ENCODE assay signal across 17 cellular contexts in the genomic region with DNA sequence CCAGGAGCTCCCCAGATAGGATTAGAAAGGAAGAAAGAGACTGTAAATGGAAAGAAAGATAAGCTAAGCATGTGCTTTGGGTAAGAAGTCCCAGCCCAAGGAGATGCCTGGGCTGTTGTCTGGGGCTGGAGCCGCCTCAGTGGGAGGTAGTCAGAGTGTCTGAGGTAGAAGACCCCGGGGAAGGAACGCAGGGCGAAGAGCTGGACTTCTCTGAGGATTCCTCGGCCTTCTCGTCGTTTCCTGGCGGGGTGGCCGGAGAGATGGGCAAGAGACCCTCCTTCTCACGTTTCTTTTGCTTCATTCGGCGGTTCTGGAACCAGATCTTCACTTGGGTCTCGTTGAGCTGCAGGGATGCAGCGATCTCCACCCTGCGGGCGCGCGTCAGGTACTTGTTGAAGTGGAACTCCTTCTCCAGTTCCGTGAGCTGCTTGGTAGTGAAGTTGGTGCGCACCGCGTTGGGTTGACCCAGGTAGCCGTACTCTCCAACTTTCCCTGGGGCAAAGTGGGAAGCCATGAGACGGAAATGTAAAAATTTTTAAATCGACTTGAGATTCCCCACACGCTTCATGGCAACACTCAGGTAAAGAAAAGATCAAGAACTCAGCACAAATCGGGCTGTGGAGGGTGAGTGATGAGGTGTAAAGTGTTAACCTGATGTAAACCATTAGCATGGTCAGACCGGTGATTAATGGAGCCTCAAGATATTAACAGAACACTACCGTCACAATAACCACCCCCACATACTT. TPM values are rescaled to one million over a fixed set of nuclear protein-coding genes. Genes with fewer than 3 reads are reported as not detected.
DNase-seq lines count a peak whose midpoint lies in the region; ATAC-seq and TF ChIP-seq lines count a peak whose summit lies in the region.
"Had no signal": no experiment of that assay in that cellular context is flagged by ENCODE, and none has a peak within 500 bp of the region (broad histone marks: within the 10 kb centered on the region; RNA-seq: fewer than 3 reads in every experiment).

No MANE protein-coding gene starts in this region.

- H3K27me3 Mint-ChIP-seq in activated naive CD4-positive, alpha-beta T cell treated with anti-CD3 and anti-CD28 coated beads, Interleukin-2, amount 10 ng/mL, durations not matched to agents 7 days and 5 days, result peaks cover 94% of the 10 kb centered on the region
- H3K27me3 Mint-ChIP-seq in WTC11 (ENCODE audit: low read depth), result peaks cover 100% of the 10 kb centered on the region
- peaks cover 76 to 91% of the 10 kb centered on the region in 2 donors for H3K27me3 Mint-ChIP-seq in stimulated activated naive B cell treated with anti-CD40 and anti-IgM and Interleukin-4, amounts not matched to agents 10 μg/mL and 1 μg/mL and 100 μg/mL, for 72 hours

- H3K4me3 Mint-ChIP-seq in activated naive CD4-positive, alpha-beta T cell treated with anti-CD3 and anti-CD28 coated beads, Interleukin-2, amount 10 ng/mL, durations not matched to agents 7 days and 5 days, result peak overlapping the region; percentile 11
- H3K4me3 Mint-ChIP-seq in WTC11, result peak overlapping the region; percentile 76; the same call in 1 of the 2 replicates
- peak overlapping the region in 1 of 2 donors; percentile 88 for H3K4me3 Mint-ChIP-seq in stimulated activated naive B cell treated with anti-CD40 and anti-IgM and Interleukin-4, amounts not matched to agents 10 μg/mL and 1 μg/mL and 100 μg/mL, for 72 hours

- H3K27ac Mint-ChIP-seq in activated naive CD4-positive, alpha-beta T cell treated with anti-CD3 and anti-CD28 coated beads, Interleukin-2, amount 10 ng/mL, durations not matched to agents 7 days and 5 days, result no peak overlapping the region
- no peak overlapping the region for H3K27ac Mint-ChIP-seq in WTC11
- H3K27ac Mint-ChIP-seq in stimulated activated naive B cell treated with anti-CD40 and anti-IgM and Interleukin-4, amounts not matched to agents 10 μg/mL and 1 μg/mL and 100 μg/mL, for 72 hours, result peak overlapping the region; percentile 56

- POLR2A ChIA-PET in WTC11 (lab: Charles Lee), result no interaction called here

- peaks cover 1% of the 10 kb centered on the region for H3K36me3 Mint-ChIP-seq in activated naive CD4-positive, alpha-beta T cell treated with anti-CD3 and anti-CD28 coated beads, Interleukin-2, amount 10 ng/mL, durations not matched to agents 7 days and 5 days
- H3K36me3 Mint-ChIP-seq in WTC11, result peaks cover 6% of the 10 kb centered on the region
- peaks cover 3 to 11% of the 10 kb centered on the region in 2 donors for H3K36me3 Mint-ChIP-seq in stimulated activated naive B cell treated with anti-CD40 and anti-IgM and Interleukin-4, amounts not matched to agents 10 μg/mL and 1 μg/mL and 100 μg/mL, for 72 hours

- H3K4me1 Mint-ChIP-seq in activated naive CD4-positive, alpha-beta T cell treated with anti-CD3 and anti-CD28 coated beads, Interleukin-2, amount 10 ng/mL, durations not matched to agents 7 days and 5 days, result peaks cover 19% of the 10 kb centered on the region
- peaks cover 70% of the 10 kb centered on the region for H3K4me1 Mint-ChIP-seq in WTC11
- H3K4me1 Mint-ChIP-seq in stimulated activated naive B cell treated with anti-CD40 and anti-IgM and Interleukin-4, amounts not matched to agents 10 μg/mL and 1 μg/mL and 100 μg/mL, for 72 hours, result peaks cover 31 to 46% of the 10 kb centered on the region in 2 donors

- no peak for ATAC-seq in WTC11
- no peak for ATAC-seq in stimulated activated naive B cell treated with anti-CD40 and anti-IgM and Interleukin-4, amounts not matched to agents 10 μg/mL and 1 μg/mL and 100 μg/mL, for 72 hours (replicated peaks)
- ATAC-seq in GM21576 (IDR thresholded peaks at IDR 0.05; ENCODE audit: unreplicated experiment), result no peak
- ATAC-seq in HG02885 (IDR thresholded peaks at IDR 0.05; ENCODE audit: poor library complexity, unreplicated experiment), result no peak
- ATAC-seq: gastrocnemius medialis had no signal

- no peak for DNase-seq in activated naive CD4-positive, alpha-beta T cell treated with anti-CD3 and anti-CD28 coated beads, Interleukin-2, amount 10 ng/mL, durations not matched to agents 7 days and 5 days
- no peak for DNase-seq in activated naive CD4-positive, alpha-beta T cell (lab: John Stamatoyannopoulos, UW)
- DNase-seq in WTC11 (ENCODE audit: low spot score), result no peak
- DNase-seq in left kidney (ENCODE audit: low read depth, low spot score), result peak; percentile 71
- DNase-seq in stimulated activated naive B cell treated with anti-CD40 and anti-IgM and Interleukin-4, amounts not matched to agents 10 μg/mL and 1 μg/mL and 100 μg/mL, for 72 hours, result no peak
- DNase-seq in OCI-M1 (lab: John Stamatoyannopoulos, UW), result no peak
- DNase-seq: activated CD4-positive, CD25-positive, alpha-beta regulatory T cell; activated effector memory CD4-positive, alpha-beta T cell treated with anti-CD3 and anti-CD28 coated beads, Interleukin-2, amount 50 U/mL, for 16 hours; colonic mucosa; gastrocnemius medialis; NCI-H1048; NCI-H526 treated with DMSO at 0.1 percent for 48 hours; SIG-M5; transverse colon had no signal

- CTCF ChIA-PET in activated naive CD4-positive, alpha-beta T cell treated with anti-CD3 and anti-CD28 coated beads, Interleukin-2, amount 10 ng/mL, durations not matched to agents 7 days and 5 days (lab: Charles Lee), result interaction anchor here (1.2 kb wide), 1 partner anchor 55 kb away, joined by 3 read pairs; no protein-coding TSS in a partner anchor
- CTCF ChIA-PET in WTC11 (lab: Charles Lee), result interaction anchor here (0.8 to 1.3 kb wide), 3 partner anchors 21 to 102 kb away, joined by 3 read pairs; no protein-coding TSS in a partner anchor

- TF ChIP-seq CTCF in WTC11 (IDR thresholded peaks at IDR 0.05), result no peak

- H3K9me3 Mint-ChIP-seq in activated naive CD4-positive, alpha-beta T cell treated with anti-CD3 and anti-CD28 coated beads, Interleukin-2, amount 10 ng/mL, durations not matched to agents 7 days and 5 days, result no peaks in the 10 kb centered on the region
- no peaks in the 10 kb centered on the region for H3K9me3 Mint-ChIP-seq in WTC11
- H3K9me3 Mint-ChIP-seq in stimulated activated naive B cell treated with anti-CD40 and anti-IgM and Interleukin-4, amounts not matched to agents 10 μg/mL and 1 μg/mL and 100 μg/mL, for 72 hours, result no peaks in the 10 kb centered on the region

TF ChIP-seq in WTC11, 78 proteins besides CTCF, POLR2A, EP300 and RAD21:
- TF ChIP-seq EMX1 (CRISPR knock-in tag; IDR thresholded peaks at IDR 0.05), result no peak
- no peak for TF ChIP-seq MYBL2 (CRISPR knock-in tag; IDR thresholded peaks at IDR 0.05)
- no peak for TF ChIP-seq NFYB (CRISPR knock-in tag; conservative IDR thresholded peaks at IDR 0.05; ENCODE audit: low read depth)
- no peak for TF ChIP-seq NR2C2 (CRISPR knock-in tag; IDR thresholded peaks at IDR 0.05)
- TF ChIP-seq SOX15 (CRISPR knock-in tag; IDR thresholded peaks at IDR 0.05), result no peak
- no peak for TF ChIP-seq SMAD4 (CRISPR knock-in tag; IDR thresholded peaks at IDR 0.05)
- no peak for TF ChIP-seq RORB (CRISPR knock-in tag; IDR thresholded peaks at IDR 0.05)

RNA-seq across cellular contexts. Expression of gene HOXA1, which starts 1.3 kb away (rescaled TPM):
- total RNA-seq in WTC11 (2021), result not detected in 3 replicates
- total RNA-seq: skeletal muscle tissue had no signal

RNA-seq across cellular contexts. Expression of gene HOXA2, which starts 8.0 kb away (rescaled TPM):
- total RNA-seq in WTC11 (2021), result not detected in 3 replicates

RNA-seq across cellular contexts. Expression of gene HOXA4, which starts 36.1 kb away (rescaled TPM):
- not detected in 3 replicates for total RNA-seq in WTC11 (2021)

RNA-seq across cellular contexts. Expression of gene HOXA5, which starts 49.0 kb away (rescaled TPM):
- total RNA-seq in WTC11 (2021), result 0.14 TPM in 1 of 3 replicates, not detected in the others

RNA-seq across cellular contexts. Expression of gene HOXA6, which starts 53.1 kb away (rescaled TPM):
- total RNA-seq in WTC11 (2021), result not detected in 3 replicates
